Comparison of ENCODE assay signal across 13 cellular contexts in the genomic region with DNA sequence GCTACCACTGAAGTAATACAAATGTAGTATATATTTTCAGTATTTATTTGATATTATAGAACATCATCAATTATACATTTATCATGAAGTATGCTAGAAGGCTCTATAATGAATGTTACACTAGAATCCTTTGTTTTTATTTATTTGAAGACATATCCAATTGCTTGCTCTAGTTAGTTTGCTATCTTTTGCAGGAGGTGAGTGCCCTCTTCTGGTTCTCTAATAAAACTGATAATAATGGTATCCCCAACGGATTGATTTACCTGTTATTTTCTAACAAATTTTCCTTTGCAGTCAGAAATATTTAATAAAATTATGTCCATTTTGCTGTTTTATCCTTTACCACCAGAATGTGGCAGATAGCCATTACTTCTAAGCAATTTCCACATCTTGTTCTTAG.
DNase-seq lines count a peak whose midpoint lies in the region; ATAC-seq and TF ChIP-seq lines count a peak whose summit lies in the region.
"Had no signal": no experiment of that assay in that cellular context is flagged by ENCODE, and none has a peak within 500 bp of the region (broad histone marks: within the 10 kb centered on the region; RNA-seq: fewer than 3 reads in every experiment).

No MANE protein-coding gene starts in this region.

- CTCF ChIA-PET in mammary epithelial cell (lab: Charles Lee; ENCODE audit: low non-redundant PET): no interaction called here

- in situ Hi-C loops in mammary epithelial cell (cut with MboI; ENCODE audit: low sequenced_read_pairs in 2 of 2): loop anchor here (25.0 kb wide), 2 partner anchors 868 to 1468 kb away; a partner anchor contains a TSS

- no peak overlapping the region for H3K27ac Mint-ChIP-seq in neural progenitor cell
- H3K27ac Mint-ChIP-seq: activated T-cell treated with anti-CD3 and anti-CD28 coated beads, Interleukin-2, amount 50 U/mL, for 24 hours; brain had no signal

- DNase-seq in NCI-H1092 treated with DMSO at 0.1 percent for 48 hours (lab: John Stamatoyannopoulos, UW): peak; percentile 12
- DNase-seq in NCI-H1092 (lab: John Stamatoyannopoulos, UW): no peak
- peak; percentile 25 for DNase-seq in NCI-H1694 treated with DMSO at 0.1 percent for 48 hours (lab: John Stamatoyannopoulos, UW)
- DNase-seq in mammary epithelial cell: peak; percentile 18
- DNase-seq in neural progenitor cell (ENCODE audit: low spot score): peak; percentile 22
- DNase-seq in coronary artery (ENCODE audit: low spot score): no peak
- DNase-seq: activated T-cell treated with anti-CD3 and anti-CD28 coated beads, Interleukin-2, amount 50 U/mL, for 24 hours; midbrain; T1000 had no signal

- H3K79me2 ChIP-seq in mammary epithelial cell (ENCODE audit: insufficient read depth, low read length): no peaks in the 10 kb centered on the region
- no peaks in the 10 kb centered on the region for H3K79me2 ChIP-seq in neural progenitor cell (ENCODE audit: low read depth)

- dilution Hi-C loops in mammary epithelial cell (cut with HindIII; ENCODE audit: low sequenced_read_pairs): no loop called here

- H3K27me3 Mint-ChIP-seq in neural progenitor cell (ENCODE audit: insufficient read depth, low read depth): peaks cover 6% of the 10 kb centered on the region
- H3K27me3 Mint-ChIP-seq: activated T-cell treated with anti-CD3 and anti-CD28 coated beads, Interleukin-2, amount 50 U/mL, for 24 hours had no signal

- H3K27ac ChIP-seq in mammary epithelial cell (ENCODE audit: insufficient read depth, low read depth, low read length) (no peak overlapping the region), neural progenitor cell (no peak overlapping the region), coronary artery (no peak overlapping the region)
- H3K27ac ChIP-seq: skin epidermis had no signal

- H3F3A ChIP-seq in neural progenitor cell (ENCODE audit: low read depth): peaks cover 4% of the 10 kb centered on the region

- 0% methylated on average over 1 of the region's 1 CpG for WGBS in mammary epithelial cell (ENCODE audit: low coverage, missing lambda C conversion rate)

- H3K4me1 ChIP-seq in mammary epithelial cell (ENCODE audit: insufficient read depth, low read length): no peaks in the 10 kb centered on the region
- H3K4me1 ChIP-seq in neural progenitor cell: peaks cover 9% of the 10 kb centered on the region

- intact Hi-C loops in mammary epithelial cell (cut with micrococcal nuclease): loop anchor here (5.0 to 10.0 kb wide), 2 partner anchors 517 to 1151 kb away; a partner anchor contains a TSS

- ATAC-seq in GM18858 (IDR thresholded peaks at IDR 0.05; ENCODE audit: unreplicated experiment) (no peak), HG03097 (IDR thresholded peaks at IDR 0.05; ENCODE audit: low FRiP score, unreplicated experiment) (no peak)

- H3K27me3 ChIP-seq in mammary epithelial cell (ENCODE audit: insufficient read depth, low read length) (no peaks in the 10 kb centered on the region), neural progenitor cell (no peaks in the 10 kb centered on the region)

- H3K4me3 Mint-ChIP-seq in neural progenitor cell: no peak overlapping the region
- H3K4me3 Mint-ChIP-seq: activated T-cell treated with anti-CD3 and anti-CD28 coated beads, Interleukin-2, amount 50 U/mL, for 24 hours had no signal

- H3K4me3 ChIP-seq in mammary epithelial cell (replicated peaks in 1 of 3; ENCODE audit: insufficient read depth in 1 of 3, low read depth in 2 of 3, low read length in 3 of 3) (no peak overlapping the region), neural progenitor cell (no peak overlapping the region), coronary artery (no peak overlapping the region)
- H3K4me3 ChIP-seq: skin epidermis had no signal

- H3K4me1 Mint-ChIP-seq in neural progenitor cell: peaks cover 16% of the 10 kb centered on the region

- TF ChIP-seq CTCF in mammary epithelial cell (conservative IDR thresholded peaks at IDR 0.05 in 1 of 2, IDR thresholded peaks at IDR 0.05 in 1 of 2; ENCODE audit: extremely low read depth in 1 of 2, insufficient read depth in 1 of 2, low read depth in 1 of 2, low read length in 2 of 2): peak; percentile 39 to 55
- peak; percentile 51 for TF ChIP-seq CTCF in neural progenitor cell (IDR thresholded peaks at IDR 0.05)
- TF ChIP-seq CTCF in coronary artery (IDR thresholded peaks at IDR 0.05): no peak

- H3K36me3 ChIP-seq in mammary epithelial cell (ENCODE audit: insufficient read depth, low read length): no peaks in the 10 kb centered on the region
- no peaks in the 10 kb centered on the region for H3K36me3 ChIP-seq in neural progenitor cell

- no peaks in the 10 kb centered on the region for H3K36me3 Mint-ChIP-seq in neural progenitor cell

- H4K20me1 ChIP-seq in mammary epithelial cell (ENCODE audit: insufficient read depth, low read length) (no peaks in the 10 kb centered on the region), neural progenitor cell (ENCODE audit: low read depth) (no peaks in the 10 kb centered on the region)

- peaks cover 7% of the 10 kb centered on the region for H3K9me3 ChIP-seq in mammary epithelial cell (replicated peaks; ENCODE audit: insufficient read depth, low read length)
- peaks cover 4% of the 10 kb centered on the region for H3K9me3 ChIP-seq in neural progenitor cell (ENCODE audit: low read depth)

- H2AFZ ChIP-seq in mammary epithelial cell (ENCODE audit: low read depth, low read length): no peak overlapping the region
- no peak overlapping the region for H2AFZ ChIP-seq in neural progenitor cell (replicated peaks)

- H3K9ac ChIP-seq in mammary epithelial cell (ENCODE audit: insufficient read depth, low read length): no peak overlapping the region
- no peak overlapping the region for H3K9ac ChIP-seq in neural progenitor cell

- H3K9me3 Mint-ChIP-seq in neural progenitor cell: peaks cover 18% of the 10 kb centered on the region

- no peak overlapping the region for H3K4me2 ChIP-seq in mammary epithelial cell (ENCODE audit: insufficient read depth, low read depth, low read length)
- H3K4me2 ChIP-seq in neural progenitor cell: no peak overlapping the region

- BruUV-seq in mammary epithelial cell (replicated peaks; lab: Mats Ljungman, UMichigan): no TSS peak

Comparison
In these comparisons a context has a peak if more than half of its experiments do, and no peak if none do; other contexts are left out.
1. DNase-seq: peak in NCI-H1092 treated with DMSO at 0.1 percent for 48 hours (single experiment), NCI-H1694 treated with DMSO at 0.1 percent for 48 hours (single experiment), mammary epithelial cell (single experiment) and neural progenitor cell (single experiment); none in NCI-H1092 (single experiment) and coronary artery (single experiment).